In genomic region chr4:182810103-182810605, GRCh38 we compare ENCODE assay signal across 1 cellular context.
TF ChIP-seq lines count a peak whose summit lies in the region.

No MANE protein-coding gene starts in this region.

TF ChIP-seq in IMR-90, 13 proteins besides CTCF, POLR2A, EP300 and RAD21:
- TF ChIP-seq MAFK (IDR thresholded peaks at IDR 0.05; ENCODE audit: low read depth, low read length) (no peak), FOS (IDR thresholded peaks at IDR 0.05; ENCODE audit: low read depth, low read length) (no peak), CHD1 (IDR thresholded peaks at IDR 0.05; ENCODE audit: low read depth, low read length) (no peak), USF2 (IDR thresholded peaks at IDR 0.05; ENCODE audit: low read depth, low read length) (no peak), MXI1 (IDR thresholded peaks at IDR 0.05; ENCODE audit: borderline replicate concordance, low read depth, low read length) (no peak), NFE2L2 (IDR thresholded peaks at IDR 0.05; ENCODE audit: low read depth, low read length) (no peak), ELK1 (IDR thresholded peaks at IDR 0.05; ENCODE audit: borderline replicate concordance, low read depth, low read length) (no peak), RFX5 (IDR thresholded peaks at IDR 0.05; ENCODE audit: low read depth, low read length) (no peak), RCOR1 (IDR thresholded peaks at IDR 0.05; ENCODE audit: insufficient replicate concordance, low read length) (no peak), MAZ (IDR thresholded peaks at IDR 0.05; ENCODE audit: borderline replicate concordance, low read depth, low read length) (no peak), CEBPB (IDR thresholded peaks at IDR 0.05; ENCODE audit: low read depth, low read length) (no peak), BHLHE40 (IDR thresholded peaks at IDR 0.05; ENCODE audit: low read depth, low read length) (no peak), SMC3 (IDR thresholded peaks at IDR 0.05; ENCODE audit: low read depth, low read length) (no peak)
